Comparison of ENCODE assay signal across 8 cellular contexts in the genomic region with DNA sequence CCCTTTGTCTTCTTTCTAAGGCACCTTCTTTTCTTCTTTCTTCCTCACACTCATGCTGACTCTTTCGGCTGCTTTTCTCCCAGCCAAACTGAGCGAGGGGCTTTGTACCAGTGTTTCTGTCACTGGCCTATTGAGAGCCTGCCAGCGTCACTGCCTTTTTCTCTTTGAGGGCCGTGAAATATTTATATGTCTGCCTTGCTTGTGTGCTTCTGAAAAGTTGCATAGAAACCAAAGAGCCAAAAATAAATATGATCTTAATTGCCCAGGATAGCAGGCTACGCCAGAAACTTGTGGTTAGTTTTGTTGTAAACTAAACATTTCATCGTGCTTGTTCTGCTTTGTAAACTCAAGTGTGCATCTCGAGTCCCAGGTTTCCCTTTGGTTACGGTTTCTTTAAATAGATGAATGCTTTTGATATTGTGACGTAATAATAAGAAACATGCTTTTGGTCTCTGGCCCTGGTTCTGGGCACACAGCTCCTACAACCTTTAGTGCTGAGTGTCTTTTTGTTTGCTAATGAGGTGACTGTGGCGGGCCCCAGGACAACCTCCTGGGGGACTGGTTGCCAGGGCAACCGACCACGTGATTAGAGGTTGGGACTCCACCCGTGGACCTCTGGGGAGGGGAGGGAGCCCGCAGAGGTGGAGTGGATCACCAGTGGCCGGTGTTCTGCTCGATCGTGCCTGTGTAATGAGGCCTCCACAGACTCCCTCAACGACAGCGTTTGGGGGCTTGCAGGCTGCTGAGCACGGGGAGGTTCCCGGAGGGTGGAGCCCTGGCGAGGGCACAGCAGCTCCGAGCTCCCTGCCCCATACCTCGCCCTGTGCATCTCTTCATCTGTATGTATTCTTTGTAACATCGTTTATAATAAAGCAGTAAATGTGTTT. TPM values are rescaled to one million over a fixed set of nuclear protein-coding genes. Genes with fewer than 3 reads are reported as not detected.
DNase-seq lines count a peak whose midpoint lies in the region; ATAC-seq and TF ChIP-seq lines count a peak whose summit lies in the region.

No MANE protein-coding gene starts in this region.

- peak; percentile 89 for DNase-seq in G401 (ENCODE audit: low spot score)
- DNase-seq in GM20000 (ENCODE audit: low spot score), result peak; percentile 82
- DNase-seq in RPMI8226, result peak; percentile 81
- peak; percentile 30 to 70 (median 67) for DNase-seq in effector memory CD8-positive, alpha-beta T cell
- DNase-seq in naive B cell, result peak; percentile 93
- DNase-seq in LoVo (ENCODE audit: low spot score), result no peak
- DNase-seq in stimulated activated naive CD4-positive, alpha-beta T cell treated with Interleukin-2 at 50 U/mL for 16 hours (lab: John Stamatoyannopoulos, UW), result no peak

- H3K36me3 Mint-ChIP-seq in effector memory CD8-positive, alpha-beta T cell (ENCODE audit: insufficient read depth), result peaks cover 45% of the 10 kb centered on the region
- peaks cover 18 to 27% of the 10 kb centered on the region in 2 donors for H3K36me3 Mint-ChIP-seq in naive B cell

- no peak for TF ChIP-seq CTCF in GM20000 (IDR thresholded peaks at IDR 0.05; ENCODE audit: extremely low read depth, missing control alignments)

- H3K4me3 Mint-ChIP-seq in effector memory CD8-positive, alpha-beta T cell, result peak overlapping the region; percentile 23 to 74
- H3K4me3 Mint-ChIP-seq in naive B cell, result peak overlapping the region; percentile 78 to 94 (median 86)

- in situ Hi-C loops in G401 (cut with HindIII; ENCODE audit: low sequenced_read_pairs), result no loop called here

- no peaks in the 10 kb centered on the region for H3K9me3 Mint-ChIP-seq in effector memory CD8-positive, alpha-beta T cell
- H3K9me3 Mint-ChIP-seq in naive B cell, result no peaks in the 10 kb centered on the region

- no peaks in the 10 kb centered on the region for H3K27me3 Mint-ChIP-seq in effector memory CD8-positive, alpha-beta T cell
- H3K27me3 Mint-ChIP-seq in naive B cell, result no peaks in the 10 kb centered on the region

- ATAC-seq in HG03558 (IDR thresholded peaks at IDR 0.05; ENCODE audit: extremely low read depth, unreplicated experiment) (peak; percentile 52), naive B cell (ENCODE audit: low read depth in 2 of 2) (peak; percentile 79 to 82)
- peak; percentile 72 for ATAC-seq in effector memory CD8-positive, alpha-beta T cell (replicated peaks)

- peaks cover 33 to 38% of the 10 kb centered on the region in 2 donors for H3K4me1 Mint-ChIP-seq in effector memory CD8-positive, alpha-beta T cell (ENCODE audit: low read depth in 2 of 2)
- H3K4me1 Mint-ChIP-seq in naive B cell, result peaks cover 61 to 79% (median 75%) of the 10 kb centered on the region in 3 donors

- H3K27ac Mint-ChIP-seq in effector memory CD8-positive, alpha-beta T cell, result peak overlapping the region; percentile 58 to 94
- peak overlapping the region; percentile 99 to 100 (median 100) for H3K27ac Mint-ChIP-seq in naive B cell

RNA-seq across cellular contexts. Expression of a gene that starts 10.9 kb away (rescaled TPM):
- 0.37 and 0.86 TPM in 2 replicates for total RNA-seq in G401 (2014; rRNA removed; shearing (Covaris generic))
- 10 to 100 TPM in 4 of 6 donors, 1 to 10 TPM in 2; 4.9 to 15.7 (median 11.2) TPM for polyA plus RNA-seq in naive B cell (ENCODE audit: low read depth in 6 of 6)

RNA-seq across cellular contexts. Expression of a gene that starts 28.6 kb away (rescaled TPM):
- 0.41 TPM in 1 of 2 replicates, not detected in the other for total RNA-seq in G401 (2014; rRNA removed; shearing (Covaris generic))
- not detected for polyA plus RNA-seq in naive B cell (ENCODE audit: low read depth in 6 of 6)

Comparison
In these comparisons a context has a peak if more than half of its experiments do, and no peak if none do; other contexts are left out.
1. DNase-seq: peak in G401 (single experiment), GM20000 (single experiment), RPMI8226 (single experiment), effector memory CD8-positive, alpha-beta T cell (3 of 3) and naive B cell (single experiment); none in LoVo (single experiment) and stimulated activated naive CD4-positive, alpha-beta T cell treated with Interleukin-2 at 50 U/mL for 16 hours (single experiment).
2. Peak in every context shown above with its lines, with median percentiles within 50 percentile points of each other: ATAC-seq.